26 cellular contexts compared by ENCODE assay signal in the genomic region with DNA sequence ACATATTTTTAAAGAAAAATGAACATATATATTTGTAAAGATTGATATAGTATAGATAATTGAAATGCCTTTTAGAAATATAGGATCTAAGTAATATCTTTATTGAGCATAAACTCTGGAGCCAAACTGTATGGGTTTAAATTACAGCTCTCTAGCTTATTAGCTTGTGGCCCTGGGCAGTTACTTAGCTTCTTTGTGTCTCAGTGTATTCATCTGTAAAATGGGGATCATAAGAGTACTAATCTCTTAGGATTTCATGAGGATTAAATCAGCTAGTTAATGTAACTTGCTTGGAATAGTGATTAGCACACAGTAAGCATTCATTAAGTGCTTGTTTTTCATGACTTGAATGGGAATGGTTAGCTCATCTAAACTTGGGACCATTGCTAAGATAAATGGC.
"Had no signal": no experiment of that assay in that cellular context is flagged by ENCODE, and none has a peak within 500 bp of the region (broad histone marks: within the 10 kb centered on the region; RNA-seq: fewer than 3 reads in every experiment).

No MANE protein-coding gene starts in this region.

- DNase-seq: dermis blood vessel endothelial cell; dorsolateral prefrontal cortex; effector CD8-positive, alpha-beta T cell; effector memory CD8-positive, alpha-beta T cell; endodermal cell; erythroblast; esophagus squamous epithelium; foreskin fibroblast; foreskin melanocyte; gastrocnemius medialis; glutamatergic neuron; head of caudate nucleus; hypothalamus; immature natural killer cell; left cardiac atrium; left lung; left ventricle myocardium superior; lower lobe of right lung; mesenchymal stem cell; mucosa of descending colon; naive B cell had no signal

- H2AFZ ChIP-seq: hepatocyte had no signal

- H3K4me2 ChIP-seq: hepatocyte had no signal

- H3K27me3 ChIP-seq: dorsolateral prefrontal cortex, esophagus squamous epithelium, gastrocnemius medialis, hepatocyte, left lung had no signal

- H3K4me3 ChIP-seq: coronary artery, dorsolateral prefrontal cortex, esophagus squamous epithelium, gastrocnemius medialis, hepatocyte, left lung, lower lobe of right lung, mucosa of descending colon had no signal

- H3K27ac ChIP-seq: coronary artery, dorsolateral prefrontal cortex, epithelial cell of prostate, esophagus squamous epithelium, gastrocnemius medialis, hepatocyte, left lung, lower lobe of right lung had no signal

- ATAC-seq: effector memory CD8-positive, alpha-beta T cell; esophagus mucosa; gastrocnemius medialis; left cardiac atrium; left lung; left ventricle myocardium superior; lower lobe of right lung; mucosa of descending colon had no signal

- FAIRE-seq: keratinocyte had no signal

- H3K9me3 ChIP-seq: esophagus squamous epithelium, gastrocnemius medialis, left lung, lower lobe of right lung, mucosa of descending colon had no signal

- H3K79me2 ChIP-seq: hepatocyte had no signal

- H3K4me1 ChIP-seq: esophagus squamous epithelium, gastrocnemius medialis, left lung, lower lobe of right lung had no signal
